In genomic region chr6:151089916-151090443, GRCh38 we compare ENCODE assay signal across 24 cellular contexts.
DNase-seq lines count a peak whose midpoint lies in the region; ATAC-seq, FAIRE-seq and TF ChIP-seq lines count a peak whose summit lies in the region.
"Had no signal": no experiment of that assay in that cellular context is flagged by ENCODE, and none has a peak within 500 bp of the region (broad histone marks: within the 10 kb centered on the region; RNA-seq: fewer than 3 reads in every experiment).

No MANE protein-coding gene starts in this region.

- no peaks in the 10 kb centered on the region for H3K9me3 Mint-ChIP-seq in activated CD8-positive, alpha-beta T cell treated with anti-CD3 and anti-CD28 coated beads, Interleukin-2, amount 10 ng/mL, durations not matched to agents 7 days and 5 days (ENCODE audit: insufficient read depth)
- H3K9me3 Mint-ChIP-seq: activated naive CD8-positive, alpha-beta T cell treated with anti-CD3 and anti-CD28 coated beads, Interleukin-2, amount 50 U/mL, for 24 hours; CD8-positive, alpha-beta T cell; stimulated activated naive CD8-positive, alpha-beta T cell treated with anti-CD3 and anti-CD28 coated beads, Interleukin-15, amount 100 ng/mL, for 72 hours had no signal

- no peak overlapping the region for H3K27ac Mint-ChIP-seq in activated CD8-positive, alpha-beta T cell treated with anti-CD3 and anti-CD28 coated beads, Interleukin-2, amount 10 ng/mL, durations not matched to agents 7 days and 5 days
- H3K27ac Mint-ChIP-seq: activated naive CD8-positive, alpha-beta T cell treated with anti-CD3 and anti-CD28 coated beads, Interleukin-2, amount 50 U/mL, for 24 hours; CD8-positive, alpha-beta T cell; stimulated activated naive CD8-positive, alpha-beta T cell treated with anti-CD3 and anti-CD28 coated beads, Interleukin-15, amount 100 ng/mL, for 72 hours had no signal

- H3K56ac ChIP-seq in H1 (replicated peaks; ENCODE audit: insufficient read length, low read depth, low read length), result no peak overlapping the region

- H3K4me2 ChIP-seq in H1 (ENCODE audit: insufficient read depth in 1 of 2, low read depth in 2 of 2, low read length in 2 of 2) (peak overlapping the region; percentile 9 to 38; a peak in 3 of 4 replicates), trophoblast cell (ENCODE audit: low read length) (no peak overlapping the region)
- H3K4me2 ChIP-seq: PC-9, smooth muscle cell had no signal

- H2BK5ac ChIP-seq in H1 (ENCODE audit: low read depth, low read length) (no peak overlapping the region), trophoblast cell (ENCODE audit: low read depth, low read length, poor library complexity) (no peak overlapping the region)

- TF ChIP-seq POLR2A in H1 (IDR thresholded peaks at IDR 0.05; ENCODE audit: control extremely low read depth in 1 of 2, low read depth in 2 of 2, low read length in 2 of 2) (no peak), GM12891 (IDR thresholded peaks at IDR 0.05; ENCODE audit: low read depth, low read length) (no peak)

- no peak overlapping the region for H4K91ac ChIP-seq in H1 (replicated peaks; ENCODE audit: insufficient read length, low read length)
- H4K91ac ChIP-seq in trophoblast cell (ENCODE audit: low read depth, low read length), result no peak overlapping the region

- H2BK20ac ChIP-seq in H1 (ENCODE audit: low read length), result no peak overlapping the region

- POLR2A ChIA-PET in H1 (lab: Charles Lee; ENCODE audit: partially characterized antibody), result interaction anchor here (1.0 to 1.2 kb wide), 2 partner anchors 151 to 211 kb away, joined by 3 read pairs; no protein-coding TSS in a partner anchor
- POLR2A ChIA-PET in activated CD8-positive, alpha-beta T cell treated with anti-CD3 and anti-CD28 coated beads, Interleukin-2, amount 10 ng/mL, durations not matched to agents 7 days and 5 days (lab: Charles Lee), result no interaction called here

- H3K79me1 ChIP-seq in H1 (ENCODE audit: low read depth, low read length) (no peaks in the 10 kb centered on the region), trophoblast cell (ENCODE audit: low read length) (peaks cover 11% of the 10 kb centered on the region)

- peak; percentile 88 for DNase-seq in NCI-H1105 treated with DMSO at 0.1 percent for 48 hours (lab: John Stamatoyannopoulos, UW)
- peak; percentile 50 for DNase-seq in NCI-H2107 (lab: John Stamatoyannopoulos, UW)
- no peak for DNase-seq in H1 (ENCODE audit: low read depth in 1 of 2, low spot score in 2 of 2)
- DNase-seq in trophoblast cell, result peak in 1 of 2 donors; percentile 57
- no peak for DNase-seq in activated CD8-positive, alpha-beta T cell treated with anti-CD3 and anti-CD28 coated beads, Interleukin-2, amount 10 ng/mL, durations not matched to agents 7 days and 5 days
- no peak for DNase-seq in HuH-7.5 (ENCODE audit: low spot score)
- DNase-seq in GM12891 (ENCODE audit: insufficient read length, low spot score), result no peak
- DNase-seq: activated CD4-positive, alpha-beta T cell treated with anti-CD3 and anti-CD28 coated beads, Interleukin-2, amount 50 U/mL, for 1 hour; activated CD8-positive, alpha-beta memory T cell treated with anti-CD3 and anti-CD28 coated beads, Interleukin-2, amount 50 U/mL, for 48 hours; activated effector memory CD4-positive, alpha-beta T cell treated with Interleukin-2 at 50 U/mL for 16 hours; activated naive CD8-positive, alpha-beta T cell treated with anti-CD3 and anti-CD28 coated beads, Interleukin-2, amount 50 U/mL, for 24 hours; body of pancreas; CD8-positive, alpha-beta T cell; DMS53; left ventricle myocardium inferior; NCI-H1930; PC-9; SIG-M5; stimulated activated CD4-positive, alpha-beta T cell treated with anti-CD3 and anti-CD28 coated beads, Interleukin-2, amount 100 ng/mL, for 48 hours; stimulated activated naive CD8-positive, alpha-beta T cell treated with anti-CD3 and anti-CD28 coated beads, Interleukin-15, amount 100 ng/mL, for 72 hours had no signal

- H3K79me2 ChIP-seq in H1 (ENCODE audit: control insufficient read depth in 1 of 2, insufficient read depth in 2 of 2, low read length in 2 of 2) (no peaks in the 10 kb centered on the region), trophoblast cell (ENCODE audit: control insufficient read depth, insufficient read depth, low read length, poor library complexity) (no peaks in the 10 kb centered on the region)

- H2BK120ac ChIP-seq in H1 (replicated peaks; ENCODE audit: low read depth, low read length) (no peak overlapping the region), trophoblast cell (ENCODE audit: insufficient read depth, low read length, poor library complexity) (no peak overlapping the region)

- no peaks in the 10 kb centered on the region for H3K23me2 ChIP-seq in H1 (ENCODE audit: low read depth, low read length)

- H3K4me3 Mint-ChIP-seq in activated CD8-positive, alpha-beta T cell treated with anti-CD3 and anti-CD28 coated beads, Interleukin-2, amount 10 ng/mL, durations not matched to agents 7 days and 5 days, result no peak overlapping the region
- H3K4me3 Mint-ChIP-seq: activated naive CD8-positive, alpha-beta T cell treated with anti-CD3 and anti-CD28 coated beads, Interleukin-2, amount 50 U/mL, for 24 hours; CD8-positive, alpha-beta T cell; stimulated activated naive CD8-positive, alpha-beta T cell treated with anti-CD3 and anti-CD28 coated beads, Interleukin-15, amount 100 ng/mL, for 72 hours had no signal

- FAIRE-seq in H1 (lab: Jason Lieb, UNC) (no peak), GM12891 (lab: Jason Lieb, UNC) (no peak)
- FAIRE-seq: colon, GM12892 had no signal

- H2BK12ac ChIP-seq in H1 (ENCODE audit: low read depth, low read length), result no peak overlapping the region
- H2BK12ac ChIP-seq in trophoblast cell (ENCODE audit: low read length), result no peak overlapping the region

- H4K12ac ChIP-seq in trophoblast cell (ENCODE audit: low read depth, low read length), result no peak overlapping the region

- H3K18ac ChIP-seq in H1 (ENCODE audit: extremely low read depth, low read length) (no peak overlapping the region), trophoblast cell (ENCODE audit: low read length) (no peak overlapping the region)

- H3K27me3 ChIP-seq in H1 (replicated peaks in 1 of 4; ENCODE audit: control insufficient read depth in 3 of 4, extremely low read depth in 1 of 4, insufficient read depth in 3 of 4, low read length in 3 of 4) (no peaks in the 10 kb centered on the region), trophoblast cell (ENCODE audit: insufficient read depth, low read length) (no peaks in the 10 kb centered on the region)
- H3K27me3 ChIP-seq: body of pancreas, tibial nerve had no signal

- no peak for ATAC-seq in activated CD8-positive, alpha-beta T cell treated with anti-CD3 and anti-CD28 coated beads, Interleukin-2, amount 10 ng/mL, durations not matched to agents 7 days and 5 days
- ATAC-seq: activated naive CD8-positive, alpha-beta T cell treated with anti-CD3 and anti-CD28 coated beads, Interleukin-2, amount 50 U/mL, for 24 hours; body of pancreas; CD8-positive, alpha-beta T cell; stimulated activated naive CD8-positive, alpha-beta T cell treated with anti-CD3 and anti-CD28 coated beads, Interleukin-15, amount 100 ng/mL, for 72 hours had no signal

- H3K36me3 ChIP-seq in H1 (ENCODE audit: control insufficient read depth in 2 of 4, insufficient read depth in 4 of 4, low read length in 3 of 4) (peaks cover 3 to 16% (median 5%) of the 10 kb centered on the region in 4 experiments; a peak in 7 of 8 replicates), trophoblast cell (ENCODE audit: control insufficient read depth in 1 of 2, insufficient read depth in 2 of 2, low read length in 2 of 2) (peaks cover 5 to 6% of the 10 kb centered on the region in 2 experiments)
- H3K36me3 ChIP-seq: left ventricle myocardium inferior had no signal

- no peak for TF ChIP-seq EP300 in H1 (IDR thresholded peaks at IDR 0.05; ENCODE audit: borderline replicate concordance in 1 of 2, low read depth in 2 of 2, low read length in 2 of 2)

- H3K4me1 Mint-ChIP-seq in activated CD8-positive, alpha-beta T cell treated with anti-CD3 and anti-CD28 coated beads, Interleukin-2, amount 10 ng/mL, durations not matched to agents 7 days and 5 days (ENCODE audit: low read depth), result no peaks in the 10 kb centered on the region
- H3K4me1 Mint-ChIP-seq: activated naive CD8-positive, alpha-beta T cell treated with anti-CD3 and anti-CD28 coated beads, Interleukin-2, amount 50 U/mL, for 24 hours; stimulated activated naive CD8-positive, alpha-beta T cell treated with anti-CD3 and anti-CD28 coated beads, Interleukin-15, amount 100 ng/mL, for 72 hours had no signal

- no peak overlapping the region for H3K23ac ChIP-seq in H1 (ENCODE audit: insufficient read length)
- no peak overlapping the region for H3K23ac ChIP-seq in trophoblast cell (ENCODE audit: low read length)

- no peak overlapping the region for H4K8ac ChIP-seq in H1 (ENCODE audit: extremely low read depth, insufficient read depth, low read length)
- H4K8ac ChIP-seq in trophoblast cell (ENCODE audit: low read depth, low read length), result no peak overlapping the region

- H3K27me3 Mint-ChIP-seq in activated CD8-positive, alpha-beta T cell treated with anti-CD3 and anti-CD28 coated beads, Interleukin-2, amount 10 ng/mL, durations not matched to agents 7 days and 5 days (ENCODE audit: low read depth), result no peaks in the 10 kb centered on the region
- H3K27me3 Mint-ChIP-seq: activated naive CD8-positive, alpha-beta T cell treated with anti-CD3 and anti-CD28 coated beads, Interleukin-2, amount 50 U/mL, for 24 hours; stimulated activated naive CD8-positive, alpha-beta T cell treated with anti-CD3 and anti-CD28 coated beads, Interleukin-15, amount 100 ng/mL, for 72 hours had no signal

- H3K4me1 ChIP-seq in H1 (replicated peaks in 1 of 4; ENCODE audit: control insufficient read depth in 3 of 4, insufficient read depth in 4 of 4, low read length in 3 of 4) (peaks cover 6 to 13% (median 9%) of the 10 kb centered on the region in 4 experiments), trophoblast cell (ENCODE audit: control insufficient read depth in 1 of 2, insufficient read depth in 2 of 2, low read length in 2 of 2) (peaks cover 18 to 23% of the 10 kb centered on the region in 2 experiments)
- H3K4me1 ChIP-seq: body of pancreas had no signal

- peaks cover 33% of the 10 kb centered on the region for H3K36me3 Mint-ChIP-seq in activated CD8-positive, alpha-beta T cell treated with anti-CD3 and anti-CD28 coated beads, Interleukin-2, amount 10 ng/mL, durations not matched to agents 7 days and 5 days (ENCODE audit: low read depth)

- CTCF ChIA-PET in H1 (lab: Charles Lee; ENCODE audit: partially characterized antibody), result interaction anchor here (0.5 to 1.3 kb wide), 3 partner anchors 13 to 234 kb away, joined by 3 to 4 read pairs (median 3); no protein-coding TSS in a partner anchor
- CTCF ChIA-PET in activated CD8-positive, alpha-beta T cell treated with anti-CD3 and anti-CD28 coated beads, Interleukin-2, amount 10 ng/mL, durations not matched to agents 7 days and 5 days (lab: Charles Lee), result no interaction called here

- H2BK15ac ChIP-seq in H1 (ENCODE audit: low read length), result no peak overlapping the region

- H3K27ac ChIP-seq in H1 (ENCODE audit: low read depth, low read length) (no peak overlapping the region), trophoblast cell (ENCODE audit: low read depth, low read length) (no peak overlapping the region)
- H3K27ac ChIP-seq: body of pancreas, left ventricle myocardium inferior, PC-9 had no signal

- H3K9me3 ChIP-seq in H1 (ENCODE audit: insufficient read depth in 2 of 2, low read depth in 1 of 2, low read length in 1 of 2) (no peaks in the 10 kb centered on the region), trophoblast cell (ENCODE audit: insufficient read depth, low read depth, low read length) (peaks cover 2% of the 10 kb centered on the region)
- H3K9me3 ChIP-seq: body of pancreas, left ventricle myocardium inferior, tibial nerve had no signal

- no peak overlapping the region for H3K9ac ChIP-seq in H1 (replicated peaks in 1 of 4; ENCODE audit: extremely low read depth in 1 of 4, low read depth in 3 of 4, low read length in 3 of 4)
- no peak overlapping the region for H3K9ac ChIP-seq in trophoblast cell (ENCODE audit: low read length)

- no peak overlapping the region for H3K4me3 ChIP-seq in H1 (ENCODE audit: extremely low read depth in 1 of 4, insufficient read depth in 2 of 4, low read depth in 3 of 4, low read length in 4 of 4)
- H3K4me3 ChIP-seq in trophoblast cell (ENCODE audit: low read depth, low read length), result no peak overlapping the region
- H3K4me3 ChIP-seq: body of pancreas, left ventricle myocardium inferior, PC-9, smooth muscle cell, tibial nerve had no signal

- H3K4ac ChIP-seq in H1 (replicated peaks; ENCODE audit: insufficient read length, low read depth, low read length) (no peak overlapping the region), trophoblast cell (ENCODE audit: low read depth, low read length) (no peak overlapping the region)

- no peak overlapping the region for H4K5ac ChIP-seq in H1 (ENCODE audit: insufficient read length, low read depth, low read length)

- no peak overlapping the region for H2AFZ ChIP-seq in H1 (ENCODE audit: low read length)
- H2AFZ ChIP-seq in trophoblast cell (ENCODE audit: insufficient read depth, low read length, poor library complexity), result no peak overlapping the region
- H2AFZ ChIP-seq: PC-9 had no signal

- no peak overlapping the region for H3K14ac ChIP-seq in H1 (ENCODE audit: insufficient read length)
- H3K14ac ChIP-seq in trophoblast cell (ENCODE audit: low read length), result peak overlapping the region; percentile 16

- H4K20me1 ChIP-seq in H1 (replicated peaks in 1 of 2; ENCODE audit: control insufficient read depth in 1 of 2, insufficient read depth in 2 of 2, low read length in 2 of 2), result no peaks in the 10 kb centered on the region

- 65% methylated on average over 3 of the region's 5 CpGs; no CpG with 5 or more reads in 1 of the 2 experiments for WGBS in H1 (ENCODE audit: extremely low coverage in 1 of 2, insufficient coverage in 1 of 2, insufficient read length in 1 of 2, insufficient replicate concordance in 2 of 2, low coverage in 1 of 2, low lambda C conversion rate in 2 of 2, missing lambda C conversion rate in 1 of 2), 2 experiments
- WGBS in trophoblast cell (ENCODE audit: extremely low coverage, insufficient coverage, insufficient read length), result no CpG with 5 or more reads among the region's 5 CpGs

- H2AK5ac ChIP-seq in H1 (ENCODE audit: low read depth, low read length), result no peak overlapping the region
- peak overlapping the region; percentile 45 for H2AK5ac ChIP-seq in trophoblast cell (ENCODE audit: low read length)

- no peak for TF ChIP-seq CTCF in H1 (IDR thresholded peaks at IDR 0.05; ENCODE audit: control extremely low read depth in 1 of 3, insufficient read depth in 1 of 3, low read depth in 1 of 3, low read length in 3 of 3)

- no peak for TF ChIP-seq RAD21 in H1 (IDR thresholded peaks at IDR 0.05 in 1 of 2, conservative IDR thresholded peaks at IDR 0.05 in 1 of 2; ENCODE audit: low read depth in 2 of 2, low read length in 2 of 2)

Comparison
In these comparisons a context has a peak if more than half of its experiments do, and no peak if none do; other contexts are left out.
1. DNase-seq: peak in NCI-H1105 treated with DMSO at 0.1 percent for 48 hours (single experiment) and NCI-H2107 (single experiment); none in H1 (0 of 2), activated CD8-positive, alpha-beta T cell treated with anti-CD3 and anti-CD28 coated beads, Interleukin-2, amount 10 ng/mL, durations not matched to agents 7 days and 5 days (single experiment), HuH-7.5 (single experiment) and GM12891 (single experiment).